1 cellular context compared by ENCODE assay signal in the genomic region with DNA sequence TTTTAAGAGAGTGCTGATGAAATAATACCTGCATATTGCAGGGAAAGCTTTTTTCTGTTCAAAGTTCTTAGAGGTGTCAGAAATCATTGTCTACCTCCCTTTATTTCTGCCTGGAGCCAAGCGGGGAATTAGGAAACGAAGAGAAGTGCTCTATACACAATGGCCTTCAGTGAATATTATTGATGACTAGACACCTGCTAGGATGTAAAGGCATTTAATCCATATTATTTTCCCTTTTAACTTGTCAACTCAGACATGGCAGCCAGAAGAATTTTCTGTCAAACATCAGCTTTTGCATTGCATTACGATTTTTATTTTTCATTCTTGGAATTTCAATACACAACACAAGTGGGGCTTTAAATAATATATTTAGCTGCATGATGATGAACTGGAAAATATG.
A peak's percentile ranks its signal among the peaks of the same experiment; 100 is the strongest.
TF ChIP-seq lines count a peak whose summit lies in the region.

No MANE protein-coding gene starts in this region.

TF ChIP-seq in neural cell, 6 proteins besides CTCF, POLR2A, EP300 and RAD21 (continued from another document):
- TF ChIP-seq EZH2 (IDR thresholded peaks at IDR 0.05; ENCODE audit: borderline replicate concordance, insufficient read depth, low read length, poor library complexity, severe bottlenecking) (no peak), TAF1 (IDR thresholded peaks at IDR 0.05; ENCODE audit: low read depth) (no peak), SMC3 (conservative IDR thresholded peaks at IDR 0.05; ENCODE audit: poor library complexity) (no peak), POLR2AphosphoS5 (IDR thresholded peaks at IDR 0.05) (peak; percentile 54)
